Comparison of ENCODE assay signal across 34 cellular contexts in genomic region chr5:24477958-24478357, GRCh38.
"Had no signal": no experiment of that assay in that cellular context is flagged by ENCODE, and none has a peak within 500 bp of the region (broad histone marks: within the 10 kb centered on the region; RNA-seq: fewer than 3 reads in every experiment).

No MANE protein-coding gene starts in this region.

- DNase-seq: activated CD4-positive, alpha-beta memory T cell treated with anti-CD3 and anti-CD28 coated beads for 36 hours; activated CD4-positive, alpha-beta T cell treated with anti-CD3 and anti-CD28 coated beads for 36 hours; activated CD4-positive, alpha-beta T cell treated with anti-CD3 and anti-CD28 coated beads, Interleukin-2, amount 10 ng/mL, durations not matched to agents 24 days and 14 days; activated CD4-positive, CD25-positive, alpha-beta regulatory T cell; activated CD4-positive, CD25-positive, alpha-beta regulatory T cell treated with anti-CD3 and anti-CD28 coated beads, Interleukin-2, amount 50 U/mL, for 72 hours; activated CD8-positive, alpha-beta memory T cell treated with anti-CD3 and anti-CD28 coated beads, Interleukin-2, amount 10 ng/mL, durations not matched to agents 7 days and 5 days; activated CD8-positive, alpha-beta memory T cell treated with anti-CD3 and anti-CD28 coated beads, Interleukin-2, amount 50 U/mL, for 4 hours; activated CD8-positive, alpha-beta T cell treated with anti-CD3 and anti-CD28 coated beads, Interleukin-2, amount 10 ng/mL, durations not matched to agents 7 days and 5 days; activated effector memory CD4-positive, alpha-beta T cell treated with anti-CD3 and anti-CD28 coated beads, Interleukin-2, amount 50 U/mL, for 16 hours; activated naive CD4-positive, alpha-beta T cell treated with anti-CD3 and anti-CD28 coated beads for 36 hours; activated naive CD8-positive, alpha-beta T cell treated with anti-CD3 and anti-CD28 coated beads for 36 hours; activated naive CD8-positive, alpha-beta T cell treated with anti-CD3 and anti-CD28 coated beads, Interleukin-2, amount 50 U/mL, for 24 hours; activated T-cell treated with anti-CD3 and anti-CD28 coated beads, Interleukin-2, amount 50 U/mL, for 1 hour; activated T-cell treated with anti-CD3 and anti-CD28 coated beads, Interleukin-2, amount 50 U/mL, for 48 hours; adrenal gland; central memory CD4-positive, alpha-beta T cell; cerebellar nuclear complex; colonic mucosa; effector CD8-positive, alpha-beta T cell; esophagus squamous epithelium; foreskin melanocyte; heart right ventricle; T1000 had no signal

- H3K4me1 Mint-ChIP-seq: activated CD4-positive, alpha-beta T cell treated with anti-CD3 and anti-CD28 coated beads for 36 hours; activated CD4-positive, alpha-beta T cell treated with anti-CD3 and anti-CD28 coated beads, Interleukin-2, amount 10 ng/mL, durations not matched to agents 24 days and 14 days; activated CD8-positive, alpha-beta memory T cell treated with anti-CD3 and anti-CD28 coated beads, Interleukin-2, amount 10 ng/mL, durations not matched to agents 7 days and 5 days; activated naive CD4-positive, alpha-beta T cell treated with anti-CD3 and anti-CD28 coated beads, Interleukin-2, amount 50 U/mL, for 24 hours; activated naive CD8-positive, alpha-beta T cell treated with anti-CD3 and anti-CD28 coated beads for 36 hours; activated naive CD8-positive, alpha-beta T cell treated with anti-CD3 and anti-CD28 coated beads, Interleukin-2, amount 50 U/mL, for 24 hours had no signal

- H3K27me3 Mint-ChIP-seq: activated CD4-positive, alpha-beta memory T cell treated with anti-CD3 and anti-CD28 coated beads for 36 hours; activated CD4-positive, alpha-beta T cell treated with anti-CD3 and anti-CD28 coated beads for 36 hours; activated CD4-positive, alpha-beta T cell treated with anti-CD3 and anti-CD28 coated beads, Interleukin-2, amount 10 ng/mL, durations not matched to agents 24 days and 14 days; activated CD8-positive, alpha-beta memory T cell treated with anti-CD3 and anti-CD28 coated beads, Interleukin-2, amount 10 ng/mL, durations not matched to agents 7 days and 5 days; activated naive CD4-positive, alpha-beta T cell treated with anti-CD3 and anti-CD28 coated beads, Interleukin-2, amount 50 U/mL, for 24 hours; activated naive CD8-positive, alpha-beta T cell treated with anti-CD3 and anti-CD28 coated beads for 36 hours; activated naive CD8-positive, alpha-beta T cell treated with anti-CD3 and anti-CD28 coated beads, Interleukin-2, amount 50 U/mL, for 24 hours; brain had no signal

- H3K4me2 ChIP-seq: hepatocyte had no signal

- H3K9me3 ChIP-seq: adrenal gland, ascending aorta, colonic mucosa, gastroesophageal sphincter had no signal

- ATAC-seq: activated CD4-positive, alpha-beta T cell treated with anti-CD3 and anti-CD28 coated beads for 36 hours; activated CD8-positive, alpha-beta memory T cell treated with anti-CD3 and anti-CD28 coated beads, Interleukin-2, amount 10 ng/mL, durations not matched to agents 7 days and 5 days; activated CD8-positive, alpha-beta T cell treated with anti-CD3 and anti-CD28 coated beads, Interleukin-2, amount 10 ng/mL, durations not matched to agents 7 days and 5 days; activated naive CD8-positive, alpha-beta T cell treated with anti-CD3 and anti-CD28 coated beads, Interleukin-2, amount 50 U/mL, for 24 hours; gastroesophageal sphincter; heart right ventricle had no signal

- H3K4me3 Mint-ChIP-seq: activated CD4-positive, alpha-beta memory T cell treated with anti-CD3 and anti-CD28 coated beads for 36 hours; activated CD4-positive, alpha-beta T cell treated with anti-CD3 and anti-CD28 coated beads for 36 hours; activated CD4-positive, alpha-beta T cell treated with anti-CD3 and anti-CD28 coated beads, Interleukin-2, amount 10 ng/mL, durations not matched to agents 24 days and 14 days; activated CD8-positive, alpha-beta memory T cell treated with anti-CD3 and anti-CD28 coated beads, Interleukin-2, amount 10 ng/mL, durations not matched to agents 7 days and 5 days; activated CD8-positive, alpha-beta T cell treated with anti-CD3 and anti-CD28 coated beads, Interleukin-2, amount 10 ng/mL, durations not matched to agents 7 days and 5 days; activated naive CD4-positive, alpha-beta T cell treated with anti-CD3 and anti-CD28 coated beads for 36 hours; activated naive CD4-positive, alpha-beta T cell treated with anti-CD3 and anti-CD28 coated beads, Interleukin-2, amount 50 U/mL, for 24 hours; activated naive CD8-positive, alpha-beta T cell treated with anti-CD3 and anti-CD28 coated beads for 36 hours; activated naive CD8-positive, alpha-beta T cell treated with anti-CD3 and anti-CD28 coated beads, Interleukin-2, amount 50 U/mL, for 24 hours; activated T-helper 1 cell treated with anti-CD3 and anti-CD28 coated beads, Interleukin-12 subunit alpha, Interleukin-12 subunit beta, Interleukin-2, Interleukin-4 antibody, amounts not matched to agents 30 ng/mL and 10 ng/mL and 1 ng/mL, durations not matched to agents 14 hours and 24 hours and 36 hours; brain; T-helper 2 cell treated with Interferon-gamma antibody and Interleukin-4, amounts not matched to agents 5 μg/mL and 100 μg/mL, for 36 hours had no signal

- H3K79me2 ChIP-seq: hepatocyte had no signal

- H3K27ac Mint-ChIP-seq: activated CD4-positive, alpha-beta memory T cell treated with anti-CD3 and anti-CD28 coated beads for 36 hours; activated CD4-positive, alpha-beta T cell treated with anti-CD3 and anti-CD28 coated beads for 36 hours; activated CD4-positive, alpha-beta T cell treated with anti-CD3 and anti-CD28 coated beads, Interleukin-2, amount 10 ng/mL, durations not matched to agents 24 days and 14 days; activated CD8-positive, alpha-beta memory T cell treated with anti-CD3 and anti-CD28 coated beads, Interleukin-2, amount 10 ng/mL, durations not matched to agents 7 days and 5 days; activated CD8-positive, alpha-beta T cell treated with anti-CD3 and anti-CD28 coated beads, Interleukin-2, amount 10 ng/mL, durations not matched to agents 7 days and 5 days; activated naive CD4-positive, alpha-beta T cell treated with anti-CD3 and anti-CD28 coated beads for 36 hours; activated naive CD4-positive, alpha-beta T cell treated with anti-CD3 and anti-CD28 coated beads, Interleukin-2, amount 50 U/mL, for 24 hours; activated naive CD8-positive, alpha-beta T cell treated with anti-CD3 and anti-CD28 coated beads for 36 hours; activated naive CD8-positive, alpha-beta T cell treated with anti-CD3 and anti-CD28 coated beads, Interleukin-2, amount 50 U/mL, for 24 hours; activated T-helper 1 cell treated with anti-CD3 and anti-CD28 coated beads, Interleukin-12 subunit alpha, Interleukin-12 subunit beta, Interleukin-2, Interleukin-4 antibody, amounts not matched to agents 30 ng/mL and 10 ng/mL and 1 ng/mL, durations not matched to agents 14 hours and 24 hours and 36 hours; activated T-helper 2 cell treated with anti-CD3 and anti-CD28 coated beads, Interferon-gamma antibody, Interleukin-2, Interleukin-4, amounts not matched to agents 10 μg/mL and 5 μg/mL and 100 μg/mL, durations not matched to agents 14 hours and 24 hours and 36 hours; brain; T-helper 2 cell treated with Interferon-gamma antibody and Interleukin-4, amounts not matched to agents 5 μg/mL and 100 μg/mL, for 36 hours had no signal

- H3K27ac ChIP-seq: adrenal gland, ascending aorta, breast epithelium, colonic mucosa, epithelial cell of prostate, esophagus squamous epithelium, gastroesophageal sphincter, heart right ventricle, hepatocyte had no signal

- H3K27me3 ChIP-seq: adrenal gland, ascending aorta, breast epithelium, cardiac muscle cell, colonic mucosa, esophagus squamous epithelium, gastroesophageal sphincter, heart right ventricle, hepatocyte had no signal

- H3K36me3 Mint-ChIP-seq: activated CD4-positive, alpha-beta memory T cell treated with anti-CD3 and anti-CD28 coated beads for 36 hours; activated CD8-positive, alpha-beta memory T cell treated with anti-CD3 and anti-CD28 coated beads, Interleukin-2, amount 10 ng/mL, durations not matched to agents 7 days and 5 days; activated naive CD4-positive, alpha-beta T cell treated with anti-CD3 and anti-CD28 coated beads, Interleukin-2, amount 50 U/mL, for 24 hours; activated naive CD8-positive, alpha-beta T cell treated with anti-CD3 and anti-CD28 coated beads for 36 hours; brain had no signal

- H3K9me3 Mint-ChIP-seq: activated T-helper 1 cell treated with anti-CD3 and anti-CD28 coated beads, Interleukin-12 subunit alpha, Interleukin-12 subunit beta, Interleukin-2, Interleukin-4 antibody, amounts not matched to agents 30 ng/mL and 10 ng/mL and 1 ng/mL, durations not matched to agents 14 hours and 24 hours and 36 hours had no signal

- H3K4me3 ChIP-seq: adrenal gland, ascending aorta, breast epithelium, cardiac muscle cell, colonic mucosa, esophagus squamous epithelium, gastroesophageal sphincter, heart right ventricle, hepatocyte had no signal

- H3K36me3 ChIP-seq: adrenal gland, ascending aorta, breast epithelium, cardiac muscle cell, colonic mucosa, esophagus squamous epithelium, gastroesophageal sphincter, heart right ventricle had no signal

- H3K4me1 ChIP-seq: adrenal gland, ascending aorta, breast epithelium, colonic mucosa, esophagus squamous epithelium, gastroesophageal sphincter had no signal

- H2AFZ ChIP-seq: hepatocyte had no signal
